ENCODE assay signal across 1 cellular context in genomic region chr2:137233091-137233490, GRCh38.
TF ChIP-seq lines count a peak whose summit lies in the region.

No MANE protein-coding gene starts in this region.

TF ChIP-seq in HepG2, 621 proteins besides CTCF, POLR2A, EP300 and RAD21 (continued from another document):
- TF ChIP-seq MNT (IDR thresholded peaks at IDR 0.05), result peak; percentile 91
